8 cellular contexts compared by ENCODE assay signal in the genomic region with DNA sequence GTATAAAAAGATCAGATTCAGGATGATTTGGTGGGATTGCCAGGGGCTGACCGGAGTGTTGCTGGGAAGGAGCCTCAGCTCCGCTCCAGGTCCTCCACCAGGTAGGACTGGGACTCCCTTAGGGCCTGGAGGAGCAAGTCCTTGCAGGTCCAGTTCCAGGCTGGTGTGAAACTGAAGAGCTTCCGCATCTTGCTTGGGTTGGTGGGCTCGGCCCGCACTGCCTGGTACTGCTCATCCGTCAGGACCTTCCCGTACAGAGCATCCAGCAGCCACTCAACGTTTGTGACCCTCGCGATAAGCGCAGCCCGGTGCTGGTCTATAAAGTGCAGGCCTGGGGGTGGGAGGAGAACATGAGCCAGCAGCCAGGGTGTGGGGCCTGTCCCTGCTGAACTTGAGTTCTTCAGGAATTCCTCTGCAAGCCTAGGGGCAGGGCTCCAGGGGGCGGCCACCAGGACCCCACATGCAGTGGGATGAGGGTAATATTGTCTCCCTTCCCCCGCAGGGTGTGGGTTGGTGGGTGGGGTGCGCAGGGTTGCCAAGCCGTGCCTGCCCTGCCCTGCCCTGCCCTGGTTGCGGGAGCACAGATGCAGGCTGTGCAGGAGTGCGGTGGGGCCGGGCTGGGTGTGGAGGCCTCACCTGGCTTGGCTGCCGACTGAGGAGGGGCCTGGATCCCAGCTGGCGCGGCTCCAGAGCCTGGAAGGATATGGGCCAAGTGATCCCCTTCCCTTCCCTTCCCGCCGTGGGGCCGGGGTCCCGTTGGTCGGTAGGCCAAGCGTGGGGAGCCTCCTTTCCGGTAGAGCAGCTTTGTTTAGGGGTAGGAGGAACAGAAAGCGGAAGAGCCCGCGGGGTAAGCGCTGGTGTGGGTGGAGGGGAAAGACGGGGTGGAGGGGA. TPM values are rescaled to one million over a fixed set of nuclear protein-coding genes. Genes with fewer than 3 reads are reported as not detected.
DNase-seq lines count a peak whose midpoint lies in the region; ATAC-seq and TF ChIP-seq lines count a peak whose summit lies in the region.

No MANE protein-coding gene starts in this region.

- DNase-seq in GM06990 (ENCODE audit: extremely low read depth, insufficient read length) (no peak), GM23338 (ENCODE audit: low spot score) (peak; percentile 79), NOMO-1 treated with DMSO at 0.1 percent for 48 hours (lab: John Stamatoyannopoulos, UW; ENCODE audit: unreplicated experiment) (peak; percentile 84), iPS DF 6.9 (ENCODE audit: low read depth, low spot score) (no peak), sigmoid colon (no peak), NCI-H1092 (lab: John Stamatoyannopoulos, UW) (no peak), dedifferentiated amniotic fluid mesenchymal stem cell (ENCODE audit: extremely low spot score) (no peak)
- no peak for DNase-seq in activated naive CD8-positive, alpha-beta T cell treated with anti-CD3 and anti-CD28 coated beads, Interleukin-2, amount 50 U/mL, for 24 hours

- peak overlapping the region; percentile 86 for H3K27ac Mint-ChIP-seq in GM23338
- H3K27ac Mint-ChIP-seq in activated naive CD8-positive, alpha-beta T cell treated with anti-CD3 and anti-CD28 coated beads, Interleukin-2, amount 50 U/mL, for 24 hours = peak overlapping the region; percentile 59

- H3K4me2 ChIP-seq in GM23338 = peak overlapping the region; percentile 89

- H3K27me3 ChIP-seq in GM06990 (replicated peaks; ENCODE audit: control insufficient read depth, insufficient read depth, low read length) (no peaks in the 10 kb centered on the region), GM23338 (ENCODE audit: insufficient read depth) (peaks cover 11% of the 10 kb centered on the region), iPS DF 6.9 (ENCODE audit: control insufficient read depth, insufficient read depth, low read length) (no peaks in the 10 kb centered on the region), sigmoid colon (peaks cover 0 to 11% (median 7%) of the 10 kb centered on the region in 3 donors)

- H3K4me3 ChIP-seq in GM06990 (replicated peaks; ENCODE audit: low read depth, low read length) = peak overlapping the region; percentile 85
- H3K4me3 ChIP-seq in GM23338 = peak overlapping the region; percentile 82
- H3K4me3 ChIP-seq in iPS DF 6.9 (ENCODE audit: low read length) = peak overlapping the region; percentile 50
- peak overlapping the region; percentile 51 to 70 (median 58) for H3K4me3 ChIP-seq in sigmoid colon

- no peak for TF ChIP-seq POLR2A in sigmoid colon (IDR thresholded peaks at IDR 0.05)

- WGBS in iPS DF 6.9 (ENCODE audit: insufficient coverage, insufficient read length) = no CpG with 5 or more reads among the region's 34 CpGs
- 9 to 15% methylated on average over 34 of the region's 34 CpGs for WGBS in sigmoid colon, 2 donors

- ATAC-seq in GM23338 = peak; percentile 62
- ATAC-seq in activated naive CD8-positive, alpha-beta T cell treated with anti-CD3 and anti-CD28 coated beads, Interleukin-2, amount 50 U/mL, for 24 hours = peak; percentile 41

- H3K79me2 ChIP-seq in GM23338 (replicated peaks; ENCODE audit: insufficient read depth) = no peaks in the 10 kb centered on the region

- peaks cover 39% of the 10 kb centered on the region; the same call in 1 of the 2 replicates for H4K20me1 ChIP-seq in GM23338 (replicated peaks; ENCODE audit: insufficient read depth)

- no peak for TF ChIP-seq CTCF in GM06990 (IDR thresholded peaks at IDR 0.05; ENCODE audit: insufficient read depth, low read length, poor library complexity, severe bottlenecking)
- peak in 1 of 2 experiments; percentile 3; a peak in 1 of 4 replicates for TF ChIP-seq CTCF in GM23338 (conservative IDR thresholded peaks at IDR 0.05; ENCODE audit: low read depth in 2 of 2)
- no peak for TF ChIP-seq CTCF in sigmoid colon (IDR thresholded peaks at IDR 0.05)

- no peaks in the 10 kb centered on the region for H3K9me2 ChIP-seq in GM23338 (ENCODE audit: insufficient read depth)

- H3F3A ChIP-seq in GM23338 (replicated peaks; ENCODE audit: low read depth) = peaks cover 46% of the 10 kb centered on the region

- peaks cover 15% of the 10 kb centered on the region for H3K4me1 Mint-ChIP-seq in GM23338
- peaks cover 50% of the 10 kb centered on the region for H3K4me1 Mint-ChIP-seq in activated naive CD8-positive, alpha-beta T cell treated with anti-CD3 and anti-CD28 coated beads, Interleukin-2, amount 50 U/mL, for 24 hours

- H3K36me3 Mint-ChIP-seq in GM23338 (ENCODE audit: low read depth) = peaks cover 31% of the 10 kb centered on the region
- H3K36me3 Mint-ChIP-seq in activated naive CD8-positive, alpha-beta T cell treated with anti-CD3 and anti-CD28 coated beads, Interleukin-2, amount 50 U/mL, for 24 hours (ENCODE audit: low read depth) = peaks cover 6% of the 10 kb centered on the region

- no peak for TF ChIP-seq EP300 in sigmoid colon (IDR thresholded peaks at IDR 0.05)

- H3K27me3 Mint-ChIP-seq in GM23338 (ENCODE audit: insufficient read depth, low read depth, poor library complexity) = peaks cover 25% of the 10 kb centered on the region
- H3K27me3 Mint-ChIP-seq in activated naive CD8-positive, alpha-beta T cell treated with anti-CD3 and anti-CD28 coated beads, Interleukin-2, amount 50 U/mL, for 24 hours = no peaks in the 10 kb centered on the region

- H3K9me3 ChIP-seq in iPS DF 6.9 (ENCODE audit: control insufficient read depth, insufficient read depth, low read length) (no peaks in the 10 kb centered on the region), sigmoid colon (no peaks in the 10 kb centered on the region)

- peaks cover 4% of the 10 kb centered on the region for H3K36me3 ChIP-seq in GM06990 (ENCODE audit: control insufficient read depth, insufficient read depth, low read length)
- peaks cover 6% of the 10 kb centered on the region; the same call in 1 of the 2 replicates for H3K36me3 ChIP-seq in GM23338 (ENCODE audit: insufficient read depth)
- H3K36me3 ChIP-seq in iPS DF 6.9 (ENCODE audit: control insufficient read depth, insufficient read depth, low read length) = no peaks in the 10 kb centered on the region
- H3K36me3 ChIP-seq in sigmoid colon = peaks cover 0 to 29% (median 2%) of the 10 kb centered on the region in 4 donors

- H3K4me1 ChIP-seq in GM23338 (ENCODE audit: insufficient read depth) (peaks cover 16% of the 10 kb centered on the region), iPS DF 6.9 (ENCODE audit: control insufficient read depth, insufficient read depth, low read length) (peaks cover 4% of the 10 kb centered on the region; the same call in 1 of the 2 replicates), sigmoid colon (peaks cover 0 to 26% (median 19%) of the 10 kb centered on the region in 4 donors)

- peak overlapping the region; percentile 94 for H2AFZ ChIP-seq in GM23338

- intact Hi-C loops in sigmoid colon (cut with DNase I) = loop anchor here (2.0 kb wide), 1 partner anchor 15 kb away; no protein-coding TSS in a partner anchor

- peak overlapping the region; percentile 85 for H3K4me3 Mint-ChIP-seq in GM23338
- H3K4me3 Mint-ChIP-seq in activated naive CD8-positive, alpha-beta T cell treated with anti-CD3 and anti-CD28 coated beads, Interleukin-2, amount 50 U/mL, for 24 hours = peak overlapping the region; percentile 76

- H3K9me3 Mint-ChIP-seq in GM23338 = peaks cover 3% of the 10 kb centered on the region; the same call in 2 of the 3 replicates
- no peaks in the 10 kb centered on the region for H3K9me3 Mint-ChIP-seq in activated naive CD8-positive, alpha-beta T cell treated with anti-CD3 and anti-CD28 coated beads, Interleukin-2, amount 50 U/mL, for 24 hours

- peak overlapping the region; percentile 63; the same call in 1 of the 2 replicates for H3K27ac ChIP-seq in GM23338 (ENCODE audit: low read depth)
- no peak overlapping the region for H3K27ac ChIP-seq in iPS DF 6.9 (ENCODE audit: low read length)
- H3K27ac ChIP-seq in sigmoid colon = peak overlapping the region; percentile 51 to 72 (median 66)

TF ChIP-seq in GM23338, 12 proteins besides CTCF, POLR2A, EP300 and RAD21:
- TF ChIP-seq ZNF331 (CRISPR knock-in tag; IDR thresholded peaks at IDR 0.05; ENCODE audit: low read depth) = no peak
- 0 out of 2 replicates have a peak, but pooled peaks have one; percentile 33 for TF ChIP-seq POLR2AphosphoS5 (IDR thresholded peaks at IDR 0.05; ENCODE audit: low read depth)

RNA-seq across cellular contexts. Expression of a gene that starts 0.8 kb away (rescaled TPM):
- 25.7 and 54.0 TPM in 2 replicates for total RNA-seq in GM23338 (2014; rRNA removed; shearing (Covaris generic))
- polyA plus RNA-seq in GM23338 (2016; fragmentation: Nextera tagmentation; extraction: Ambion mirVana) = 53.1 and 56.7 TPM in 2 replicates
- total RNA-seq in sigmoid colon = 10 to 100 TPM; 21.0 to 24.6 (median 23.5) TPM
- polyA plus RNA-seq in sigmoid colon = 100 to 1,000 TPM in 2 of 3 donors, 10 to 100 TPM in 1; 93.1 to 120 (median 107) TPM

RNA-seq across cellular contexts. Expression of a gene that starts 12.2 kb away (rescaled TPM):
- 1.1 and 1.3 TPM in 2 replicates for total RNA-seq in GM23338 (2014; rRNA removed; shearing (Covaris generic))
- polyA plus RNA-seq in GM23338 (2016; fragmentation: Nextera tagmentation; extraction: Ambion mirVana) (0.54 and 0.81 TPM in 2 replicates), sigmoid colon (under 1 TPM; under 0.01 to 0.07 (median under 0.01) TPM)
- under 1 TPM in 3 of 4 donors, not detected in 1; under 0.01 to 0.27 (median under 0.01) TPM for total RNA-seq in sigmoid colon

RNA-seq across cellular contexts. Expression of a gene that starts 15.2 kb away (rescaled TPM):
- not detected in 2 replicates for total RNA-seq in GM23338 (2014; rRNA removed; shearing (Covaris generic))
- 1.8 and 3.0 TPM in 2 replicates for polyA plus RNA-seq in GM23338 (2016; fragmentation: Nextera tagmentation; extraction: Ambion mirVana)
- total RNA-seq in sigmoid colon = not detected
- under 1 TPM in 1 of 3 donors, not detected in 2; 0.16 TPM for polyA plus RNA-seq in sigmoid colon

RNA-seq across cellular contexts. Expression of a gene that starts 21.8 kb away (rescaled TPM):
- 213 and 247 TPM in 2 replicates for total RNA-seq in GM23338 (2014; rRNA removed; shearing (Covaris generic))
- polyA plus RNA-seq in GM23338 (2016; fragmentation: Nextera tagmentation; extraction: Ambion mirVana) (528 and 553 TPM in 2 replicates), sigmoid colon (100 to 1,000 TPM in 1 of 3 donors, 10 to 100 TPM in 2; 79.9 to 262 (median 98.3) TPM)
- 10 to 100 TPM; 44.1 to 63.9 (median 60.4) TPM for total RNA-seq in sigmoid colon

RNA-seq across cellular contexts. Expression of a gene that starts 51.9 kb away (rescaled TPM):
- 1.3 and 1.4 TPM in 2 replicates for total RNA-seq in GM23338 (2014; rRNA removed; shearing (Covaris generic))
- polyA plus RNA-seq in GM23338 (2016; fragmentation: Nextera tagmentation; extraction: Ambion mirVana) (0.91 and 1.4 TPM in 2 replicates), sigmoid colon (10 to 100 TPM in 1 of 3 donors, 1 to 10 TPM in 2; 4.7 to 10.2 (median 7.6) TPM)
- 1 to 10 TPM in 3 of 4 donors, under 1 TPM in 1; 0.83 to 7.3 (median 3.7) TPM for total RNA-seq in sigmoid colon

Comparison
In these comparisons a context has a peak if more than half of its experiments do, and no peak if none do; other contexts are left out.
1. DNase-seq: peak in GM23338 (single experiment) and NOMO-1 treated with DMSO at 0.1 percent for 48 hours (single experiment); none in GM06990 (single experiment), activated naive CD8-positive, alpha-beta T cell treated with anti-CD3 and anti-CD28 coated beads, Interleukin-2, amount 50 U/mL, for 24 hours (single experiment), iPS DF 6.9 (single experiment), sigmoid colon (single experiment), NCI-H1092 (single experiment) and dedifferentiated amniotic fluid mesenchymal stem cell (single experiment).
2. Peak in every context shown above with its lines, with median percentiles within 50 percentile points of each other: H3K4me3 ChIP-seq.